In genomic region chr11:72719551-72719950, GRCh38 we compare ENCODE assay signal across 1 cellular context.
TF ChIP-seq lines count a peak whose summit lies in the region.

No MANE protein-coding gene starts in this region.

TF ChIP-seq in IMR-90, 13 proteins besides CTCF, POLR2A, EP300 and RAD21 (continued from another document):
- TF ChIP-seq USF2 (IDR thresholded peaks at IDR 0.05; ENCODE audit: low read depth, low read length) (no peak), MXI1 (IDR thresholded peaks at IDR 0.05; ENCODE audit: borderline replicate concordance, low read depth, low read length) (no peak)
